In genomic region chr1:232806071-232806510, GRCh38 we compare ENCODE assay signal across 8 cellular contexts. TPM values are rescaled to one million over a fixed set of nuclear protein-coding genes. Genes with fewer than 3 reads are reported as not detected.
DNase-seq lines count a peak whose midpoint lies in the region; TF ChIP-seq lines count a peak whose summit lies in the region.

No MANE protein-coding gene starts in this region.

- 81% methylated on average over 4 of the region's 4 CpGs for WGBS in esophagus muscularis mucosa
- WGBS in trophoblast cell (ENCODE audit: extremely low coverage, insufficient coverage, insufficient read length), result no CpG with 5 or more reads among the region's 4 CpGs

- no peak overlapping the region for H3K14ac ChIP-seq in trophoblast cell (ENCODE audit: low read length)

- H3K79me1 ChIP-seq in trophoblast cell (ENCODE audit: low read length), result peaks cover 7% of the 10 kb centered on the region

- no peak for TF ChIP-seq CTCF in esophagus muscularis mucosa (IDR thresholded peaks at IDR 0.05)

- peaks cover 7% of the 10 kb centered on the region for H3K79me2 ChIP-seq in trophoblast cell (ENCODE audit: control insufficient read depth, insufficient read depth, low read length, poor library complexity)

- H3K27ac ChIP-seq in esophagus muscularis mucosa (replicated peaks in 1 of 4) (peak overlapping the region; percentile 70 to 81 (median 76)), trophoblast cell (ENCODE audit: low read depth, low read length) (no peak overlapping the region)

- no peak overlapping the region for H4K91ac ChIP-seq in trophoblast cell (ENCODE audit: low read depth, low read length)

- H3K4me1 ChIP-seq in ES-I3 (ENCODE audit: insufficient read depth, low read length), result 0 out of 2 replicates have a peak, but pooled peaks cover 5% of the 10 kb centered on the region
- H3K4me1 ChIP-seq in esophagus muscularis mucosa, result peaks cover 12 to 23% (median 18%) of the 10 kb centered on the region in 4 donors
- peaks cover 0 to 2% of the 10 kb centered on the region in 2 experiments for H3K4me1 ChIP-seq in trophoblast cell (ENCODE audit: control insufficient read depth in 1 of 2, insufficient read depth in 2 of 2, low read length in 2 of 2)

- H2BK5ac ChIP-seq in trophoblast cell (ENCODE audit: low read depth, low read length, poor library complexity), result no peak overlapping the region

- TF ChIP-seq EP300 in esophagus muscularis mucosa (IDR thresholded peaks at IDR 0.05), result no peak

- peak overlapping the region; percentile 73 for H3K9ac ChIP-seq in ES-I3 (ENCODE audit: low read depth, low read length)
- peak overlapping the region; percentile 94 for H3K9ac ChIP-seq in trophoblast cell (ENCODE audit: low read length)

- H3K36me3 ChIP-seq in ES-I3 (ENCODE audit: insufficient read depth, low read length), result no peaks in the 10 kb centered on the region
- no peaks in the 10 kb centered on the region for H3K36me3 ChIP-seq in esophagus muscularis mucosa
- H3K36me3 ChIP-seq in trophoblast cell (ENCODE audit: control insufficient read depth in 1 of 2, insufficient read depth in 2 of 2, low read length in 2 of 2), result no peaks in the 10 kb centered on the region

- DNase-seq in OCI-M1 (lab: John Stamatoyannopoulos, UW) (peak; percentile 48), esophagus muscularis mucosa (ENCODE audit: extremely low spot score) (no peak), trophoblast cell (no peak), GM03348 (ENCODE audit: low spot score) (no peak), activated gamma-delta T cell treated with Interleukin-2 at 50 U/mL for 16 hours (no peak), H4 (ENCODE audit: low spot score) (no peak), kidney glomerular epithelial cell (lab: John Stamatoyannopoulos, UW) (no peak)

- no peak overlapping the region for H2BK120ac ChIP-seq in trophoblast cell (ENCODE audit: insufficient read depth, low read length, poor library complexity)

- no peaks in the 10 kb centered on the region for H3K27me3 ChIP-seq in esophagus muscularis mucosa
- H3K27me3 ChIP-seq in trophoblast cell (ENCODE audit: insufficient read depth, low read length), result no peaks in the 10 kb centered on the region

- peak overlapping the region; percentile 90 for H2AFZ ChIP-seq in trophoblast cell (ENCODE audit: insufficient read depth, low read length, poor library complexity)

- H3K18ac ChIP-seq in trophoblast cell (ENCODE audit: low read length), result no peak overlapping the region

- H3K4ac ChIP-seq in trophoblast cell (ENCODE audit: low read depth, low read length), result no peak overlapping the region

- H3K9me3 ChIP-seq in ES-I3 (ENCODE audit: control insufficient read depth, insufficient read depth, low read length) (no peaks in the 10 kb centered on the region), esophagus muscularis mucosa (peaks cover 0 to 7% (median 6%) of the 10 kb centered on the region in 4 donors), trophoblast cell (ENCODE audit: insufficient read depth, low read depth, low read length) (no peaks in the 10 kb centered on the region)

- peak overlapping the region; percentile 95 for H4K8ac ChIP-seq in trophoblast cell (ENCODE audit: low read depth, low read length)

- intact Hi-C loops in esophagus muscularis mucosa (cut with DNase I), result no loop called here

- H3K4me2 ChIP-seq in trophoblast cell (ENCODE audit: low read length), result peak overlapping the region; percentile 73

- H2AK5ac ChIP-seq in trophoblast cell (ENCODE audit: low read length), result no peak overlapping the region

- H2BK12ac ChIP-seq in trophoblast cell (ENCODE audit: low read length), result no peak overlapping the region

- H3K4me3 ChIP-seq in esophagus muscularis mucosa (peak overlapping the region; percentile 73 to 82 (median 74)), trophoblast cell (ENCODE audit: low read depth, low read length) (peak overlapping the region; percentile 92)

- no peak overlapping the region for H3K23ac ChIP-seq in trophoblast cell (ENCODE audit: low read length)

- H4K12ac ChIP-seq in trophoblast cell (ENCODE audit: low read depth, low read length), result no peak overlapping the region

- no peak for TF ChIP-seq POLR2A in esophagus muscularis mucosa (IDR thresholded peaks at IDR 0.05; ENCODE audit: low read depth)

RNA-seq across cellular contexts. Expression of gene MAP10, which starts 0.9 kb away (rescaled TPM):
- total RNA-seq in esophagus muscularis mucosa, result 1 to 10 TPM; 1.0 to 1.6 (median 1.4) TPM
- 0.94 and 1.1 TPM in 2 replicates for polyA plus RNA-seq in trophoblast cell (2013)
- 0.19 TPM in 1 of 2 replicates, not detected in the other for total RNA-seq in H4 (2014; rRNA removed; shearing (Covaris generic))
